Comparison of ENCODE assay signal across 35 cellular contexts in the genomic region with DNA sequence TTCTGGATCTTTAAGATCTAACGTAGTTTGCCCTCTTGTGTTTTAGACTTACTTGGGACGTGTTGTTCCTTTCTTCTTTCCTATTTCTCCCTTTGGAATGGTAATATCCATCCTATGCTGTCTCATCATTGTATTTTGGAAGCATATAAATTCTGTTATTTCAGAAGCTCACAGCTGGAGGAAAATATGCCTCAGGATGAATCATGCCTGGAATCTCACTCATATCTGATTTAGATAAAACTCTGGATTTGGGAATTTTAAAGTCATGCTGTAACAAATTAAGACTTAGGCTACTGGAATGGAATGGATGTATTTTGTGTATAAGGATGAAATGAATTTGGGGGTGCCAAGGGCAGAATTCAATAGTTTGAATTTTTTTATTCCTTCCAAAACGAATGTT.
DNase-seq lines count a peak whose midpoint lies in the region; ATAC-seq and TF ChIP-seq lines count a peak whose summit lies in the region.
"Had no signal": no experiment of that assay in that cellular context is flagged by ENCODE, and none has a peak within 500 bp of the region (broad histone marks: within the 10 kb centered on the region; RNA-seq: fewer than 3 reads in every experiment).

No MANE protein-coding gene starts in this region.

- H3K27me3 Mint-ChIP-seq in activated T-cell treated with anti-CD3 and anti-CD28 coated beads, Interleukin-2, amount 50 U/mL, for 24 hours: no peaks in the 10 kb centered on the region
- H3K27me3 Mint-ChIP-seq: activated CD4-positive, alpha-beta T cell treated with anti-CD3 and anti-CD28 coated beads for 36 hours; activated naive CD4-positive, alpha-beta T cell treated with anti-CD3 and anti-CD28 coated beads, Interleukin-2, amount 50 U/mL, for 24 hours; effector memory CD8-positive, alpha-beta T cell had no signal

- H3K27ac Mint-ChIP-seq in activated T-cell treated with anti-CD3 and anti-CD28 coated beads, Interleukin-2, amount 50 U/mL, for 24 hours: no peak overlapping the region
- H3K27ac Mint-ChIP-seq: activated CD4-positive, alpha-beta T cell treated with anti-CD3 and anti-CD28 coated beads for 36 hours; activated CD8-positive, alpha-beta T cell treated with anti-CD3 and anti-CD28 coated beads, Interleukin-2, amount 10 ng/mL, durations not matched to agents 7 days and 5 days; activated naive CD4-positive, alpha-beta T cell treated with anti-CD3 and anti-CD28 coated beads, Interleukin-2, amount 50 U/mL, for 24 hours; effector memory CD8-positive, alpha-beta T cell; GM23338; natural killer cell had no signal

- POLR2A ChIA-PET in IMR-90 (lab: Charles Lee; ENCODE audit: unreplicated experiment): no interaction called here

- dilution Hi-C loops in IMR-90 (cut with HindIII; ENCODE audit: low sequenced_read_pairs, unreplicated experiment): no loop called here

- ATAC-seq in IMR-90 (ENCODE audit: low read depth) (peak; percentile 33; the same call in 1 of the 2 replicates), HG03469 (IDR thresholded peaks at IDR 0.05; ENCODE audit: unreplicated experiment) (no peak)
- ATAC-seq: activated CD4-positive, alpha-beta T cell treated with anti-CD3 and anti-CD28 coated beads for 36 hours; activated CD8-positive, alpha-beta T cell treated with anti-CD3 and anti-CD28 coated beads, Interleukin-2, amount 10 ng/mL, durations not matched to agents 7 days and 5 days; effector memory CD8-positive, alpha-beta T cell; gastrocnemius medialis; K562; natural killer cell had no signal

- no peak overlapping the region for H3K14ac ChIP-seq in IMR-90 (replicated peaks; ENCODE audit: low read depth, low read length)

- H3K4me1 Mint-ChIP-seq in activated T-cell treated with anti-CD3 and anti-CD28 coated beads, Interleukin-2, amount 50 U/mL, for 24 hours (ENCODE audit: low read depth): no peaks in the 10 kb centered on the region
- H3K4me1 Mint-ChIP-seq: activated CD4-positive, alpha-beta T cell treated with anti-CD3 and anti-CD28 coated beads for 36 hours; activated naive CD4-positive, alpha-beta T cell treated with anti-CD3 and anti-CD28 coated beads, Interleukin-2, amount 50 U/mL, for 24 hours; natural killer cell had no signal

- H3K4me2 ChIP-seq in IMR-90 (ENCODE audit: low read depth, low read length): no peak overlapping the region
- H3K4me2 ChIP-seq: GM23338 had no signal

- H3K79me1 ChIP-seq in IMR-90 (ENCODE audit: low read depth in 1 of 2, low read length in 2 of 2): no peaks in the 10 kb centered on the region

- H3K4ac ChIP-seq in IMR-90 (ENCODE audit: low read depth, low read length): no peak overlapping the region

- H4K8ac ChIP-seq in IMR-90 (ENCODE audit: low read depth in 2 of 2, low read length in 2 of 2): no peak overlapping the region

- H3K9ac ChIP-seq in IMR-90 (ENCODE audit: low read depth, low read length): no peak overlapping the region

- H2AK5ac ChIP-seq in IMR-90 (ENCODE audit: low read depth, low read length): no peak overlapping the region

- no peak for TF ChIP-seq RAD21 in IMR-90 (IDR thresholded peaks at IDR 0.05; ENCODE audit: low read length)

- H3K9me1 ChIP-seq in IMR-90 (ENCODE audit: insufficient read depth, low read length): no peaks in the 10 kb centered on the region

- no peak overlapping the region for H2BK20ac ChIP-seq in IMR-90 (ENCODE audit: low read depth, low read length)

- no peaks in the 10 kb centered on the region for H3K36me3 ChIP-seq in IMR-90 (ENCODE audit: control insufficient read depth, insufficient read depth, low read length)
- H3K36me3 ChIP-seq: cardiac muscle cell, gastrocnemius medialis, MG63, upper lobe of left lung had no signal

- peaks cover 5% of the 10 kb centered on the region for H3K4me1 ChIP-seq in IMR-90 (ENCODE audit: control insufficient read depth, insufficient read depth, low read length)
- H3K4me1 ChIP-seq: Caco-2, gastrocnemius medialis, upper lobe of left lung had no signal

- BruUV-seq in IMR-90 (replicated peaks; lab: Mats Ljungman, UMichigan): no TSS peak

- no peak overlapping the region for H2BK5ac ChIP-seq in IMR-90 (ENCODE audit: low read depth, low read length, poor library complexity, severe bottlenecking)

- H3K9me3 ChIP-seq in IMR-90 (ENCODE audit: control insufficient read depth, insufficient read depth, low read length): no peaks in the 10 kb centered on the region
- H3K9me3 ChIP-seq: Caco-2, gastrocnemius medialis, MG63, upper lobe of left lung had no signal

- TF ChIP-seq CTCF in IMR-90 (conservative IDR thresholded peaks at IDR 0.05; ENCODE audit: low read depth, low read length) (no peak), astrocyte of the spinal cord (IDR thresholded peaks at IDR 0.05; ENCODE audit: low read depth, low read length) (no peak)

- H3K27ac ChIP-seq in IMR-90 (ENCODE audit: insufficient read depth, low read length): no peak overlapping the region
- H3K27ac ChIP-seq: C4-2B, cardiac muscle cell, gastrocnemius medialis, SK-N-MC, upper lobe of left lung had no signal

- no peak overlapping the region for H4K91ac ChIP-seq in IMR-90 (ENCODE audit: insufficient read depth, low read depth, low read length)

- no peaks in the 10 kb centered on the region for H3K36me3 Mint-ChIP-seq in activated T-cell treated with anti-CD3 and anti-CD28 coated beads, Interleukin-2, amount 50 U/mL, for 24 hours (ENCODE audit: low read depth)
- H3K36me3 Mint-ChIP-seq: activated naive CD4-positive, alpha-beta T cell treated with anti-CD3 and anti-CD28 coated beads, Interleukin-2, amount 50 U/mL, for 24 hours; natural killer cell had no signal

- no peak overlapping the region for H2AK9ac ChIP-seq in IMR-90 (replicated peaks; ENCODE audit: low read depth, low read length, poor library complexity)

- intact Hi-C loops in IMR-90 (cut with micrococcal nuclease): no loop called here

- no peak overlapping the region for H2AFZ ChIP-seq in IMR-90 (replicated peaks; ENCODE audit: low read length, poor library complexity)
- H2AFZ ChIP-seq: GM23338 had no signal

- no peak overlapping the region for H3K23ac ChIP-seq in IMR-90 (ENCODE audit: low read depth, low read length)

- WGBS in IMR-90 (ENCODE audit: extremely low coverage in 2 of 2, insufficient read length in 1 of 2), 2 experiments: no CpG with 5 or more reads among the region's 3 CpGs

- no peaks in the 10 kb centered on the region for H4K20me1 ChIP-seq in IMR-90 (ENCODE audit: insufficient read depth, low read length)

- no peak for TF ChIP-seq POLR2A in IMR-90 (IDR thresholded peaks at IDR 0.05; ENCODE audit: low read depth, low read length)

- H4K5ac ChIP-seq in IMR-90 (ENCODE audit: low read depth, low read length): no peak overlapping the region

- DNase-seq in A172 (ENCODE audit: low spot score): peak; percentile 67
- DNase-seq in IMR-90: peak; percentile 55
- DNase-seq in astrocyte of the spinal cord (ENCODE audit: low read depth, low spot score): peak; percentile 31
- DNase-seq in hepatic stellate cell (ENCODE audit: low spot score): peak; percentile 5
- DNase-seq in activated T-cell treated with anti-CD3 and anti-CD28 coated beads, Interleukin-2, amount 50 U/mL, for 24 hours: no peak
- DNase-seq in OCI-M1 (lab: John Stamatoyannopoulos, UW): no peak
- DNase-seq in nucleus accumbens (lab: John Stamatoyannopoulos, UW): no peak
- DNase-seq: 8988T; activated CD4-positive, alpha-beta T cell treated with anti-CD3 and anti-CD28 coated beads for 36 hours; activated CD8-positive, alpha-beta T cell treated with anti-CD3 and anti-CD28 coated beads, Interleukin-2, amount 10 ng/mL, durations not matched to agents 7 days and 5 days; Caco-2; cortex of kidney; DMS53; effector memory CD8-positive, alpha-beta T cell; erythroblast; gastrocnemius medialis; GDM1; MG63; natural killer cell; NCI-H1105; NCI-H187 treated with DMSO at 0.1 percent for 48 hours; NCI-H2171; NCI-H510A treated with DMSO at 0.1 percent for 48 hours; occipital lobe; stimulated activated CD4-positive, alpha-beta T cell treated with anti-CD3 and anti-CD28 coated beads, Interleukin-15, amount 100 ng/mL, for 24 hours; stimulated activated CD4-positive, alpha-beta T cell treated with anti-CD3 and anti-CD28 coated beads, Interleukin-4, amount 100 ng/mL, for 4 hours; upper lobe of left lung had no signal

- no peak overlapping the region for H3K18ac ChIP-seq in IMR-90 (ENCODE audit: low read depth, low read length)

- CTCF ChIA-PET in IMR-90 (lab: Yijun Ruan, JAX): no interaction called here

- H3K4me3 Mint-ChIP-seq in activated T-cell treated with anti-CD3 and anti-CD28 coated beads, Interleukin-2, amount 50 U/mL, for 24 hours: no peak overlapping the region
- H3K4me3 Mint-ChIP-seq: activated CD4-positive, alpha-beta T cell treated with anti-CD3 and anti-CD28 coated beads for 36 hours; activated CD8-positive, alpha-beta T cell treated with anti-CD3 and anti-CD28 coated beads, Interleukin-2, amount 10 ng/mL, durations not matched to agents 7 days and 5 days; activated naive CD4-positive, alpha-beta T cell treated with anti-CD3 and anti-CD28 coated beads, Interleukin-2, amount 50 U/mL, for 24 hours; effector memory CD8-positive, alpha-beta T cell; GM23338; natural killer cell had no signal

- H3K4me3 ChIP-seq in IMR-90 (ENCODE audit: insufficient read depth, low read depth, low read length) (no peak overlapping the region), astrocyte of the spinal cord (ENCODE audit: low read depth, low read length) (no peak overlapping the region)
- H3K4me3 ChIP-seq: cardiac muscle cell, gastrocnemius medialis, GM23338, K562, lung, MG63, SK-N-MC, upper lobe of left lung had no signal

- H2BK120ac ChIP-seq in IMR-90 (ENCODE audit: low read depth, low read length): no peak overlapping the region

- H3K56ac ChIP-seq in IMR-90 (ENCODE audit: extremely low read depth, insufficient read depth, low read length): no peak overlapping the region

- peaks cover 6% of the 10 kb centered on the region for H3K9me3 Mint-ChIP-seq in activated T-cell treated with anti-CD3 and anti-CD28 coated beads, Interleukin-2, amount 50 U/mL, for 24 hours

- no peaks in the 10 kb centered on the region for H3K27me3 ChIP-seq in IMR-90 (ENCODE audit: control insufficient read depth, insufficient read depth, low read length)
- H3K27me3 ChIP-seq: cardiac muscle cell, gastrocnemius medialis, MG63, upper lobe of left lung had no signal

- in situ Hi-C loops in IMR-90 (cut with MboI; ENCODE audit: low sequenced_read_pairs) (no loop called here), astrocyte of the spinal cord (cut with HindIII; ENCODE audit: low sequenced_read_pairs) (no loop called here)

- H2BK15ac ChIP-seq in IMR-90 (ENCODE audit: low read depth, low read length): no peak overlapping the region

TF ChIP-seq in IMR-90, 13 proteins besides CTCF, POLR2A, EP300 and RAD21:
- TF ChIP-seq BHLHE40 (IDR thresholded peaks at IDR 0.05; ENCODE audit: low read depth, low read length): no peak
- TF ChIP-seq FOS (IDR thresholded peaks at IDR 0.05; ENCODE audit: low read depth, low read length): peak; percentile 27; the same call in 1 of the 2 replicates

Comparison
In these comparisons a context has a peak if more than half of its experiments do, and no peak if none do; other contexts are left out.
1. DNase-seq: peak in A172 (single experiment), IMR-90 (single experiment), astrocyte of the spinal cord (single experiment) and hepatic stellate cell (single experiment); none in activated T-cell treated with anti-CD3 and anti-CD28 coated beads, Interleukin-2, amount 50 U/mL, for 24 hours (single experiment), OCI-M1 (single experiment) and nucleus accumbens (0 of 56).